Comparison of ENCODE assay signal across 1 cellular context in the genomic region with DNA sequence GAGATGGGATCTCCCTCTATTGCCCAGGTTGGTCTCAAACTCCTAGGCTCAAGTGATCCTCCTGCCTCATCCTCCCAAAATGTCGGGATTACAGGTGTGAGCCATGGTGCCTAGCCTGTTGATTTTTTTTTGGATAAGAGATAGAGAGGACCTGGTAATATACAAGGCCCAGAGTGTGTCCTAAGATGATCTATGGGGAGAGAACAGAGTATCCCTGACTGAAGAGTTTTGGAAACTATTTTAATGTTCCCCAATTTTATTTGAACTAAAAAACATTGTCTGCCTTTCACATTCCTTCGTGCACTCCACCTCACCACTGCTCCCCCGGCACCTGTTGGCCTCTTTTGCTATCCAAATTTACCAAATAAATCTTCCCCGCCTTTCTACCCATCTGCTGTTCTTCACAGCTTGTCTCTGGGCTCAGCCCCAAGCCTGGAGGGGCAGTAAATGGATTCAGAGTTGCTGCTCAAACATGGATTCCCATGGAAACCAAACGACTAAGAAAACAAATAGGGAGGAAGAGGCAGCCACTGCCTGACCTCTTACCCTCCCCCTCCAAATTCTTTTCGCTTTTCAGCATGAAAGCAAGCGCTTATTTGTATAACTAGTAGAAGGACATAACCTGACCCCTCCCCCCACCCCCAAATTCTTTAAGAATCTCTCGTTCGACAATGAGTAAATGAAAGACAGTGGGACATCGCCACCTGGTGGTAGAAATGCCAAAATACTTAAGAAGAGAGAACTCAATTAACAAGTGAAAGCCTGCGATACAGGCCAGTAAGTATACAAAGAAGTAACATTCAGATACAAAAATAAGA.
A peak's percentile ranks its signal among the peaks of the same experiment; 100 is the strongest.
TF ChIP-seq lines count a peak whose summit lies in the region.

No MANE protein-coding gene starts in this region.

TF ChIP-seq in H1, 55 proteins besides CTCF, POLR2A, EP300 and RAD21 (continues in another document):
- TF ChIP-seq SIX5 (IDR thresholded peaks at IDR 0.05; ENCODE audit: low read depth, low read length) (no peak), CEBPB (IDR thresholded peaks at IDR 0.05; ENCODE audit: low read depth, low read length) (no peak), FOSL1 (IDR thresholded peaks at IDR 0.05; ENCODE audit: insufficient read depth, low read depth, low read length) (no peak), RXRA (IDR thresholded peaks at IDR 0.05; ENCODE audit: insufficient read depth, low read depth, low read length) (peak; percentile 28; the same call in 1 of the 2 replicates), RFX5 (IDR thresholded peaks at IDR 0.05; ENCODE audit: borderline replicate concordance, low read depth, low read length) (no peak), TEAD4 (IDR thresholded peaks at IDR 0.05; ENCODE audit: low read depth, low read length) (peak; percentile 95), KDM5A (IDR thresholded peaks at IDR 0.05; ENCODE audit: low read length) (no peak), CBX8 (IDR thresholded peaks at IDR 0.05; ENCODE audit: borderline replicate concordance, low read depth, low read length) (no peak), SIN3A (conservative IDR thresholded peaks at IDR 0.05 in 1 of 2, IDR thresholded peaks at IDR 0.05 in 1 of 2; ENCODE audit: low read depth in 1 of 2, low read length in 2 of 2) (no peak), JUND (IDR thresholded peaks at IDR 0.05; ENCODE audit: low read length) (peak; percentile 43; the same call in 1 of the 2 replicates), EZH2 (IDR thresholded peaks at IDR 0.05; ENCODE audit: low read depth, low read length, severe bottlenecking) (no peak), TAF1 (IDR thresholded peaks at IDR 0.05; ENCODE audit: low read depth, low read length) (peak; percentile 60; the same call in 1 of the 2 replicates), NANOG (IDR thresholded peaks at IDR 0.05; ENCODE audit: insufficient read depth, low read depth, low read length, poor library complexity, severe bottlenecking) (peak; percentile 71), SP1 (IDR thresholded peaks at IDR 0.05; ENCODE audit: low read depth, low read length) (peak; percentile 96), GABPA (IDR thresholded peaks at IDR 0.05; ENCODE audit: borderline replicate concordance, insufficient read depth, low read length) (no peak), CREB1 (IDR thresholded peaks at IDR 0.05) (no peak), CHD1 (IDR thresholded peaks at IDR 0.05; ENCODE audit: low read depth, low read length) (no peak), SAP30 (IDR thresholded peaks at IDR 0.05; ENCODE audit: insufficient read depth, insufficient replicate concordance, low read length) (no peak), TCF12 (IDR thresholded peaks at IDR 0.05; ENCODE audit: low read depth, low read length) (peak; percentile 75; the same call in 1 of the 2 replicates), BRCA1 (IDR thresholded peaks at IDR 0.05; ENCODE audit: low read depth, low read length) (no peak), PHF8 (conservative IDR thresholded peaks at IDR 0.05; ENCODE audit: low read depth, low read length) (no peak), ZNF274 (IDR thresholded peaks at IDR 0.05; ENCODE audit: borderline replicate concordance, extremely low read depth, low read length) (no peak), SRF (IDR thresholded peaks at IDR 0.05; ENCODE audit: low read depth, low read length) (peak; percentile 44; the same call in 1 of the 2 replicates), SUZ12 (IDR thresholded peaks at IDR 0.05; ENCODE audit: low read length) (no peak), RNF2 (IDR thresholded peaks at IDR 0.05; ENCODE audit: borderline replicate concordance, low read depth, low read length, missing control alignments, poor library complexity, severe bottlenecking) (no peak), RBBP5 (IDR thresholded peaks at IDR 0.05; ENCODE audit: borderline replicate concordance, low read depth, low read length) (no peak; the same call in none of the 2 replicates), NRF1 (IDR thresholded peaks at IDR 0.05; ENCODE audit: low read depth, low read length) (no peak), CTBP2 (IDR thresholded peaks at IDR 0.05; ENCODE audit: borderline replicate concordance, insufficient read depth, insufficient read length, low read length) (no peak), MAFK (IDR thresholded peaks at IDR 0.05; ENCODE audit: low read depth, low read length) (no peak), EGR1 (IDR thresholded peaks at IDR 0.05; ENCODE audit: borderline replicate concordance, low read depth, low read length) (no peak; the same call in 1 of the 2 replicates), ASH2L (IDR thresholded peaks at IDR 0.05; ENCODE audit: low read length) (peak; percentile 96), POU5F1 (IDR thresholded peaks at IDR 0.05; ENCODE audit: low read depth, low read length) (peak; percentile 60; the same call in 1 of the 2 replicates), HDAC2 (IDR thresholded peaks at IDR 0.05; ENCODE audit: borderline replicate concordance in 1 of 2, low read depth in 2 of 2, low read length in 2 of 2) (0 out of 4 replicates have a peak, but pooled peaks have one; percentile 8 to 27), TBP (IDR thresholded peaks at IDR 0.05; ENCODE audit: low read depth, low read length) (0 out of 2 replicates have a peak, but pooled peaks have one; percentile 46), CHD2 (IDR thresholded peaks at IDR 0.05; ENCODE audit: low read length) (peak; percentile 70; the same call in 1 of the 2 replicates), KDM1A (IDR thresholded peaks at IDR 0.05; ENCODE audit: borderline replicate concordance, low read length) (no peak), GTF2F1 (IDR thresholded peaks at IDR 0.05; ENCODE audit: borderline replicate concordance, low read depth, low read length) (no peak), BCL11A (IDR thresholded peaks at IDR 0.05; ENCODE audit: low read depth in 2 of 2, low read length in 2 of 2) (peak in 1 of 2 experiments; percentile 2), HDAC6 (IDR thresholded peaks at IDR 0.05; ENCODE audit: low read depth, low read length) (no peak), SIRT6 (IDR thresholded peaks at IDR 0.05; ENCODE audit: low read length) (no peak), TAF7 (optimal IDR thresholded peaks at IDR 0.05; ENCODE audit: borderline replicate concordance, low read depth, low read length) (peak; percentile 52), YY1 (IDR thresholded peaks at IDR 0.05; ENCODE audit: low read depth, low read length) (peak; percentile 72), SP2 (IDR thresholded peaks at IDR 0.05; ENCODE audit: low read length) (no peak), BACH1 (IDR thresholded peaks at IDR 0.05; ENCODE audit: low read length) (no peak), JUN (IDR thresholded peaks at IDR 0.05; ENCODE audit: low read depth, low read length) (no peak), CBX5 (IDR thresholded peaks at IDR 0.05; ENCODE audit: low read depth, low read length) (no peak), KDM4A (IDR thresholded peaks at IDR 0.05; ENCODE audit: low read depth, low read length, severe bottlenecking) (no peak), SP4 (IDR thresholded peaks at IDR 0.05; ENCODE audit: low read length) (no peak)
- TF ChIP-seq, protein P1, sequence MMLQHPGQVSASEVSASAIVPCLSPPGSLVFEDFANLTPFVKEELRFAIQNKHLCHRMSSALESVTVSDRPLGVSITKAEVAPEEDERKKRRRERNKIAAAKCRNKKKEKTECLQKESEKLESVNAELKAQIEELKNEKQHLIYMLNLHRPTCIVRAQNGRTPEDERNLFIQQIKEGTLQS (IDR thresholded peaks at IDR 0.05; ENCODE audit: insufficient read depth, low read depth, low read length) = no peak
- TF ChIP-seq, protein P2, sequence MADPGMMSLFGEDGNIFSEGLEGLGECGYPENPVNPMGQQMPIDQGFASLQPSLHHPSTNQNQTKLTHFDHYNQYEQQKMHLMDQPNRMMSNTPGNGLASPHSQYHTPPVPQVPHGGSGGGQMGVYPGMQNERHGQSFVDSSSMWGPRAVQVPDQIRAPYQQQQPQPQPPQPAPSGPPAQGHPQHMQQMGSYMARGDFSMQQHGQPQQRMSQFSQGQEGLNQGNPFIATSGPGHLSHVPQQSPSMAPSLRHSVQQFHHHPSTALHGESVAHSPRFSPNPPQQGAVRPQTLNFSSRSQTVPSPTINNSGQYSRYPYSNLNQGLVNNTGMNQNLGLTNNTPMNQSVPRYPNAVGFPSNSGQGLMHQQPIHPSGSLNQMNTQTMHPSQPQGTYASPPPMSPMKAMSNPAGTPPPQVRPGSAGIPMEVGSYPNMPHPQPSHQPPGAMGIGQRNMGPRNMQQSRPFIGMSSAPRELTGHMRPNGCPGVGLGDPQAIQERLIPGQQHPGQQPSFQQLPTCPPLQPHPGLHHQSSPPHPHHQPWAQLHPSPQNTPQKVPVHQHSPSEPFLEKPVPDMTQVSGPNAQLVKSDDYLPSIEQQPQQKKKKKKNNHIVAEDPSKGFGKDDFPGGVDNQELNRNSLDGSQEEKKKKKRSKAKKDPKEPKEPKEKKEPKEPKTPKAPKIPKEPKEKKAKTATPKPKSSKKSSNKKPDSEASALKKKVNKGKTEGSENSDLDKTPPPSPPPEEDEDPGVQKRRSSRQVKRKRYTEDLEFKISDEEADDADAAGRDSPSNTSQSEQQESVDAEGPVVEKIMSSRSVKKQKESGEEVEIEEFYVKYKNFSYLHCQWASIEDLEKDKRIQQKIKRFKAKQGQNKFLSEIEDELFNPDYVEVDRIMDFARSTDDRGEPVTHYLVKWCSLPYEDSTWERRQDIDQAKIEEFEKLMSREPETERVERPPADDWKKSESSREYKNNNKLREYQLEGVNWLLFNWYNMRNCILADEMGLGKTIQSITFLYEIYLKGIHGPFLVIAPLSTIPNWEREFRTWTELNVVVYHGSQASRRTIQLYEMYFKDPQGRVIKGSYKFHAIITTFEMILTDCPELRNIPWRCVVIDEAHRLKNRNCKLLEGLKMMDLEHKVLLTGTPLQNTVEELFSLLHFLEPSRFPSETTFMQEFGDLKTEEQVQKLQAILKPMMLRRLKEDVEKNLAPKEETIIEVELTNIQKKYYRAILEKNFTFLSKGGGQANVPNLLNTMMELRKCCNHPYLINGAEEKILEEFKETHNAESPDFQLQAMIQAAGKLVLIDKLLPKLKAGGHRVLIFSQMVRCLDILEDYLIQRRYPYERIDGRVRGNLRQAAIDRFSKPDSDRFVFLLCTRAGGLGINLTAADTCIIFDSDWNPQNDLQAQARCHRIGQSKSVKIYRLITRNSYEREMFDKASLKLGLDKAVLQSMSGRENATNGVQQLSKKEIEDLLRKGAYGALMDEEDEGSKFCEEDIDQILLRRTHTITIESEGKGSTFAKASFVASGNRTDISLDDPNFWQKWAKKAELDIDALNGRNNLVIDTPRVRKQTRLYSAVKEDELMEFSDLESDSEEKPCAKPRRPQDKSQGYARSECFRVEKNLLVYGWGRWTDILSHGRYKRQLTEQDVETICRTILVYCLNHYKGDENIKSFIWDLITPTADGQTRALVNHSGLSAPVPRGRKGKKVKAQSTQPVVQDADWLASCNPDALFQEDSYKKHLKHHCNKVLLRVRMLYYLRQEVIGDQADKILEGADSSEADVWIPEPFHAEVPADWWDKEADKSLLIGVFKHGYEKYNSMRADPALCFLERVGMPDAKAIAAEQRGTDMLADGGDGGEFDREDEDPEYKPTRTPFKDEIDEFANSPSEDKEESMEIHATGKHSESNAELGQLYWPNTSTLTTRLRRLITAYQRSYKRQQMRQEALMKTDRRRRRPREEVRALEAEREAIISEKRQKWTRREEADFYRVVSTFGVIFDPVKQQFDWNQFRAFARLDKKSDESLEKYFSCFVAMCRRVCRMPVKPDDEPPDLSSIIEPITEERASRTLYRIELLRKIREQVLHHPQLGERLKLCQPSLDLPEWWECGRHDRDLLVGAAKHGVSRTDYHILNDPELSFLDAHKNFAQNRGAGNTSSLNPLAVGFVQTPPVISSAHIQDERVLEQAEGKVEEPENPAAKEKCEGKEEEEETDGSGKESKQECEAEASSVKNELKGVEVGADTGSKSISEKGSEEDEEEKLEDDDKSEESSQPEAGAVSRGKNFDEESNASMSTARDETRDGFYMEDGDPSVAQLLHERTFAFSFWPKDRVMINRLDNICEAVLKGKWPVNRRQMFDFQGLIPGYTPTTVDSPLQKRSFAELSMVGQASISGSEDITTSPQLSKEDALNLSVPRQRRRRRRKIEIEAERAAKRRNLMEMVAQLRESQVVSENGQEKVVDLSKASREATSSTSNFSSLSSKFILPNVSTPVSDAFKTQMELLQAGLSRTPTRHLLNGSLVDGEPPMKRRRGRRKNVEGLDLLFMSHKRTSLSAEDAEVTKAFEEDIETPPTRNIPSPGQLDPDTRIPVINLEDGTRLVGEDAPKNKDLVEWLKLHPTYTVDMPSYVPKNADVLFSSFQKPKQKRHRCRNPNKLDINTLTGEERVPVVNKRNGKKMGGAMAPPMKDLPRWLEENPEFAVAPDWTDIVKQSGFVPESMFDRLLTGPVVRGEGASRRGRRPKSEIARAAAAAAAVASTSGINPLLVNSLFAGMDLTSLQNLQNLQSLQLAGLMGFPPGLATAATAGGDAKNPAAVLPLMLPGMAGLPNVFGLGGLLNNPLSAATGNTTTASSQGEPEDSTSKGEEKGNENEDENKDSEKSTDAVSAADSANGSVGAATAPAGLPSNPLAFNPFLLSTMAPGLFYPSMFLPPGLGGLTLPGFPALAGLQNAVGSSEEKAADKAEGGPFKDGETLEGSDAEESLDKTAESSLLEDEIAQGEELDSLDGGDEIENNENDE (IDR thresholded peaks at IDR 0.05; ENCODE audit: insufficient replicate concordance, low read length) = no peak
- TF ChIP-seq, protein P3, sequence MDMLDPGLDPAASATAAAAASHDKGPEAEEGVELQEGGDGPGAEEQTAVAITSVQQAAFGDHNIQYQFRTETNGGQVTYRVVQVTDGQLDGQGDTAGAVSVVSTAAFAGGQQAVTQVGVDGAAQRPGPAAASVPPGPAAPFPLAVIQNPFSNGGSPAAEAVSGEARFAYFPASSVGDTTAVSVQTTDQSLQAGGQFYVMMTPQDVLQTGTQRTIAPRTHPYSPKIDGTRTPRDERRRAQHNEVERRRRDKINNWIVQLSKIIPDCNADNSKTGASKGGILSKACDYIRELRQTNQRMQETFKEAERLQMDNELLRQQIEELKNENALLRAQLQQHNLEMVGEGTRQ (IDR thresholded peaks at IDR 0.05; ENCODE audit: low read length) = no peak
- TF ChIP-seq, protein P4, sequence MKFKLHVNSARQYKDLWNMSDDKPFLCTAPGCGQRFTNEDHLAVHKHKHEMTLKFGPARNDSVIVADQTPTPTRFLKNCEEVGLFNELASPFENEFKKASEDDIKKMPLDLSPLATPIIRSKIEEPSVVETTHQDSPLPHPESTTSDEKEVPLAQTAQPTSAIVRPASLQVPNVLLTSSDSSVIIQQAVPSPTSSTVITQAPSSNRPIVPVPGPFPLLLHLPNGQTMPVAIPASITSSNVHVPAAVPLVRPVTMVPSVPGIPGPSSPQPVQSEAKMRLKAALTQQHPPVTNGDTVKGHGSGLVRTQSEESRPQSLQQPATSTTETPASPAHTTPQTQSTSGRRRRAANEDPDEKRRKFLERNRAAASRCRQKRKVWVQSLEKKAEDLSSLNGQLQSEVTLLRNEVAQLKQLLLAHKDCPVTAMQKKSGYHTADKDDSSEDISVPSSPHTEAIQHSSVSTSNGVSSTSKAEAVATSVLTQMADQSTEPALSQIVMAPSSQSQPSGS (IDR thresholded peaks at IDR 0.05; ENCODE audit: low read length) = peak; percentile 84; the same call in 1 of the 2 replicates
- TF ChIP-seq, protein P5, sequence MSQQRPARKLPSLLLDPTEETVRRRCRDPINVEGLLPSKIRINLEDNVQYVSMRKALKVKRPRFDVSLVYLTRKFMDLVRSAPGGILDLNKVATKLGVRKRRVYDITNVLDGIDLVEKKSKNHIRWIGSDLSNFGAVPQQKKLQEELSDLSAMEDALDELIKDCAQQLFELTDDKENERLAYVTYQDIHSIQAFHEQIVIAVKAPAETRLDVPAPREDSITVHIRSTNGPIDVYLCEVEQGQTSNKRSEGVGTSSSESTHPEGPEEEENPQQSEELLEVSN (IDR thresholded peaks at IDR 0.05) = no peak
- TF ChIP-seq, protein P6, sequence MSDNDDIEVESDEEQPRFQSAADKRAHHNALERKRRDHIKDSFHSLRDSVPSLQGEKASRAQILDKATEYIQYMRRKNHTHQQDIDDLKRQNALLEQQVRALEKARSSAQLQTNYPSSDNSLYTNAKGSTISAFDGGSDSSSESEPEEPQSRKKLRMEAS (IDR thresholded peaks at IDR 0.05) = 0 out of 2 replicates have a peak, but pooled peaks have one; percentile 11
